Comparison of ENCODE assay signal across 1 cellular context in genomic region chr22:42614312-42615091, GRCh38.
A peak's percentile ranks its signal among the peaks of the same experiment; 100 is the strongest.
TF ChIP-seq lines count a peak whose summit lies in the region.

TSS of gene POLDIP3 (minus strand) at chr22:42614883. CDS start at chr22:42614857, 26 bp downstream.

TF ChIP-seq in HepG2, 621 proteins besides CTCF, POLR2A, EP300 and RAD21 (continued from another document and continues in another):
- 0 out of 2 replicates have a peak, but pooled peaks have one; percentile 13 for TF ChIP-seq CREB3 (CRISPR knock-in tag; IDR thresholded peaks at IDR 0.05)
- TF ChIP-seq PHF20 (CRISPR knock-in tag; IDR thresholded peaks at IDR 0.05) = peak; percentile 69
- TF ChIP-seq ZHX2 (IDR thresholded peaks at IDR 0.05; ENCODE audit: low read depth) = peak; percentile 66; the same call in 1 of the 2 replicates
- TF ChIP-seq ZHX2 (CRISPR knock-in tag; IDR thresholded peaks at IDR 0.05; ENCODE audit: borderline replicate concordance) = no peak
- TF ChIP-seq ARID4A (CRISPR knock-in tag; IDR thresholded peaks at IDR 0.05; ENCODE audit: borderline replicate concordance) = peak; percentile 57; the same call in 1 of the 2 replicates
- TF ChIP-seq PREB (CRISPR knock-in tag; IDR thresholded peaks at IDR 0.05) = no peak
- TF ChIP-seq NR2C2 (CRISPR knock-in tag; IDR thresholded peaks at IDR 0.05; ENCODE audit: borderline replicate concordance) = peak; percentile 96
- peak; percentile 1; the same call in 1 of the 2 replicates for TF ChIP-seq KDM5B (CRISPR knock-in tag; IDR thresholded peaks at IDR 0.05; ENCODE audit: borderline replicate concordance)
- no peak for TF ChIP-seq KDM6A (CRISPR knock-in tag; IDR thresholded peaks at IDR 0.05; ENCODE audit: low read depth)
- no peak for TF ChIP-seq ZMYM3 (CRISPR knock-in tag; IDR thresholded peaks at IDR 0.05)
- TF ChIP-seq ELF1 (CRISPR knock-in tag; IDR thresholded peaks at IDR 0.05) = peak; percentile 91
- no peak for TF ChIP-seq POGK (CRISPR knock-in tag; conservative IDR thresholded peaks at IDR 0.05)
- 0 out of 2 replicates have a peak, but pooled peaks have one; percentile 5 for TF ChIP-seq TMF1 (CRISPR knock-in tag; IDR thresholded peaks at IDR 0.05; ENCODE audit: low read depth)
- 0 out of 2 replicates have a peak, but pooled peaks have one; percentile 27 for TF ChIP-seq E2F5 (CRISPR knock-in tag; conservative IDR thresholded peaks at IDR 0.05)
- no peak for TF ChIP-seq CHD4 (IDR thresholded peaks at IDR 0.05; ENCODE audit: borderline replicate concordance, low read length)
- peak; percentile 78; the same call in 1 of the 2 replicates for TF ChIP-seq HOXA3 (CRISPR knock-in tag; IDR thresholded peaks at IDR 0.05)
- TF ChIP-seq GATAD1 (CRISPR knock-in tag; IDR thresholded peaks at IDR 0.05) = peak; percentile 91
- 0 out of 2 replicates have a peak, but pooled peaks have one; percentile 1 for TF ChIP-seq ZNF121 (CRISPR knock-in tag; IDR thresholded peaks at IDR 0.05)
- peak; percentile 85 for TF ChIP-seq GMEB1 (CRISPR knock-in tag; IDR thresholded peaks at IDR 0.05; ENCODE audit: borderline replicate concordance)
- no peak for TF ChIP-seq PBX3 (CRISPR knock-in tag; IDR thresholded peaks at IDR 0.05; ENCODE audit: borderline replicate concordance)
- TF ChIP-seq ZNF788 (CRISPR knock-in tag; IDR thresholded peaks at IDR 0.05; ENCODE audit: borderline replicate concordance) = peak; percentile 54; the same call in 1 of the 2 replicates
- peak; percentile 47; the same call in 2 of the 3 replicates for TF ChIP-seq MXI1 (IDR thresholded peaks at IDR 0.05; ENCODE audit: borderline replicate concordance, low read depth, low read length)
- TF ChIP-seq GABPB1 (CRISPR knock-in tag; IDR thresholded peaks at IDR 0.05) = peak; percentile 99
- 0 out of 2 replicates have a peak, but pooled peaks have one; percentile 2 for TF ChIP-seq STAG1 (CRISPR knock-in tag; IDR thresholded peaks at IDR 0.05)
- no peak for TF ChIP-seq GRHL1 (CRISPR knock-in tag; conservative IDR thresholded peaks at IDR 0.05)
- peak; percentile 69; the same call in 1 of the 2 replicates for TF ChIP-seq ELK4 (CRISPR knock-in tag; IDR thresholded peaks at IDR 0.05; ENCODE audit: borderline replicate concordance)
